18 cellular contexts compared by ENCODE assay signal in genomic region chr2:28282861-28283646, GRCh38.
DNase-seq lines count a peak whose midpoint lies in the region; ATAC-seq, FAIRE-seq and TF ChIP-seq lines count a peak whose summit lies in the region.
"Had no signal": no experiment of that assay in that cellular context is flagged by ENCODE, and none has a peak within 500 bp of the region (broad histone marks: within the 10 kb centered on the region; RNA-seq: fewer than 3 reads in every experiment).

No MANE protein-coding gene starts in this region.

- DNase-seq in LNCaP clone FGC (ENCODE audit: low read depth), result peak; percentile 36
- no peak for DNase-seq in astrocyte (ENCODE audit: low read depth)
- no peak for DNase-seq in left lung
- DNase-seq in upper lobe of right lung, result no peak
- DNase-seq in activated CD4-positive, alpha-beta T cell treated with anti-CD3 and anti-CD28 coated beads, Interleukin-2, amount 50 U/mL, for 48 hours, result no peak
- DNase-seq: ACHN, AML-193, COR-L47, H7, Kasumi-1, NCI-H1436, NCI-H2029 treated with DMSO at 0.1 percent for 48 hours, Peyer's patch, SHP77 treated with DMSO at 0.1 percent for 48 hours had no signal

- peaks cover 3% of the 10 kb centered on the region for H3K9me3 Mint-ChIP-seq in astrocyte (ENCODE audit: unreplicated experiment)

- H3K36me3 ChIP-seq in astrocyte (ENCODE audit: insufficient read depth, low read length), result no peaks in the 10 kb centered on the region
- H3K36me3 ChIP-seq in left lung, result no peaks in the 10 kb centered on the region
- no peaks in the 10 kb centered on the region for H3K36me3 ChIP-seq in upper lobe of right lung
- H3K36me3 ChIP-seq: Peyer's patch had no signal

- H3K4me3 ChIP-seq in LNCaP clone FGC (ENCODE audit: low read depth, low read length) (no peak overlapping the region), astrocyte (ENCODE audit: insufficient read depth, low read depth, low read length) (no peak overlapping the region), left lung (no peak overlapping the region), upper lobe of right lung (no peak overlapping the region)
- H3K4me3 ChIP-seq: Peyer's patch had no signal

- no peaks in the 10 kb centered on the region for H4K20me1 ChIP-seq in astrocyte (ENCODE audit: insufficient read depth, low read length)

- H3K27ac Mint-ChIP-seq in astrocyte (ENCODE audit: unreplicated experiment), result peak overlapping the region; percentile 69
- H3K27ac Mint-ChIP-seq: IgD-negative memory B cell had no signal

- H3K4me1 ChIP-seq in astrocyte (ENCODE audit: insufficient read depth, low read length), result peaks cover 7% of the 10 kb centered on the region
- H3K4me1 ChIP-seq in left lung, result peaks cover 0 to 3% of the 10 kb centered on the region in 2 donors
- H3K4me1 ChIP-seq in upper lobe of right lung, result no peaks in the 10 kb centered on the region
- H3K4me1 ChIP-seq: Peyer's patch had no signal

- H2AFZ ChIP-seq in astrocyte (ENCODE audit: low read depth, low read length), result no peak overlapping the region

- ATAC-seq in left lung (peak; percentile 76), upper lobe of right lung (peak; percentile 47), GM19023 (IDR thresholded peaks at IDR 0.05; ENCODE audit: unreplicated experiment) (no peak), GM18867 (IDR thresholded peaks at IDR 0.05; ENCODE audit: unreplicated experiment) (no peak)

- FAIRE-seq in astrocyte (lab: Jason Lieb, UNC), result no peak
- FAIRE-seq: GM19239 had no signal

- TF ChIP-seq CTCF in LNCaP clone FGC (IDR thresholded peaks at IDR 0.05; ENCODE audit: control insufficient read depth, extremely low read depth, insufficient read depth) (no peak), astrocyte (IDR thresholded peaks at IDR 0.05; ENCODE audit: insufficient read depth, low read depth, low read length) (no peak), left lung (IDR thresholded peaks at IDR 0.05) (no peak), upper lobe of right lung (IDR thresholded peaks at IDR 0.05) (no peak)

- H3K4me2 ChIP-seq in astrocyte (ENCODE audit: low read length), result no peak overlapping the region

- peaks cover 32% of the 10 kb centered on the region for H3K4me1 Mint-ChIP-seq in astrocyte (ENCODE audit: low read depth, unreplicated experiment)
- H3K4me1 Mint-ChIP-seq: IgD-negative memory B cell had no signal

- no peak overlapping the region for H3K9ac ChIP-seq in astrocyte (ENCODE audit: low read length)

- H3K36me3 Mint-ChIP-seq in astrocyte (ENCODE audit: low read depth, unreplicated experiment), result peaks cover 17% of the 10 kb centered on the region

- no peaks in the 10 kb centered on the region for H3K27me3 Mint-ChIP-seq in astrocyte (ENCODE audit: low read depth, unreplicated experiment)
- H3K27me3 Mint-ChIP-seq: IgD-negative memory B cell had no signal

- H3K79me2 ChIP-seq in astrocyte (ENCODE audit: insufficient read depth, low read length), result no peaks in the 10 kb centered on the region

- H3K27ac ChIP-seq in astrocyte (ENCODE audit: low read depth, low read length) (no peak overlapping the region), left lung (no peak overlapping the region), upper lobe of right lung (no peak overlapping the region)
- H3K27ac ChIP-seq: Peyer's patch had no signal

- H3K9me3 ChIP-seq in astrocyte (ENCODE audit: insufficient read depth, low read depth, low read length) (no peaks in the 10 kb centered on the region), left lung (no peaks in the 10 kb centered on the region), upper lobe of right lung (no peaks in the 10 kb centered on the region)
- H3K9me3 ChIP-seq: Peyer's patch had no signal

- intact Hi-C loops in left lung (cut with DNase I), result no loop called here
- intact Hi-C loops in upper lobe of right lung (cut with DNase I), result no loop called here

- no peak overlapping the region for H3K4me3 Mint-ChIP-seq in astrocyte (ENCODE audit: unreplicated experiment)
- H3K4me3 Mint-ChIP-seq: IgD-negative memory B cell had no signal

- H3K27me3 ChIP-seq in astrocyte (ENCODE audit: insufficient read depth, low read length) (no peaks in the 10 kb centered on the region), left lung (no peaks in the 10 kb centered on the region), upper lobe of right lung (no peaks in the 10 kb centered on the region)
- H3K27me3 ChIP-seq: Peyer's patch had no signal

Comparison
In these comparisons a context has a peak if more than half of its experiments do, and no peak if none do; other contexts are left out.
1. ATAC-seq: peak in left lung (single experiment) and upper lobe of right lung (single experiment); none in GM19023 (single experiment) and GM18867 (single experiment).